ENCODE assay signal across 8 cellular contexts in genomic region chr13:67231481-67231940, GRCh38. TPM values are rescaled to one million over a fixed set of nuclear protein-coding genes. Genes with fewer than 3 reads are reported as not detected.
A peak's percentile ranks its signal among the peaks of the same experiment; 100 is the strongest.
DNase-seq lines count a peak whose midpoint lies in the region; ATAC-seq and TF ChIP-seq lines count a peak whose summit lies in the region.

No MANE protein-coding gene starts in this region.

- CTCF ChIA-PET in Calu3 (lab: Charles Lee) = no interaction called here

- ATAC-seq in sciatic nerve = no peak

- H3K9me3 Mint-ChIP-seq in mesothelial cell of epicardium (no peaks in the 10 kb centered on the region), Calu3 (ENCODE audit: low read depth, unreplicated experiment) (no peaks in the 10 kb centered on the region)

- H3K4me1 Mint-ChIP-seq in mesothelial cell of epicardium (peaks cover 15% of the 10 kb centered on the region), Calu3 (ENCODE audit: low read depth, unreplicated experiment) (no peaks in the 10 kb centered on the region)

- H3K27me3 Mint-ChIP-seq in mesothelial cell of epicardium (ENCODE audit: low read depth) (peaks cover 2% of the 10 kb centered on the region), Calu3 (ENCODE audit: unreplicated experiment) (no peaks in the 10 kb centered on the region)

- BruUV-seq in Calu3 (replicated peaks; lab: Mats Ljungman, UMichigan) = no TSS peak

- TF ChIP-seq CTCF in 22Rv1 (IDR thresholded peaks at IDR 0.05) (no peak), LNCaP clone FGC (IDR thresholded peaks at IDR 0.05; ENCODE audit: control insufficient read depth, extremely low read depth, insufficient read depth) (no peak), cardiac fibroblast (IDR thresholded peaks at IDR 0.05; ENCODE audit: low read depth, low read length) (no peak), mesothelial cell of epicardium (IDR thresholded peaks at IDR 0.05; ENCODE audit: unreplicated experiment) (no peak), Calu3 (IDR thresholded peaks at IDR 0.05; ENCODE audit: unreplicated experiment) (no peak)

- H3K27ac Mint-ChIP-seq in mesothelial cell of epicardium = peak overlapping the region; percentile 98
- H3K27ac Mint-ChIP-seq in Calu3 (ENCODE audit: unreplicated experiment) = no peak overlapping the region

- intact Hi-C loops in Calu3 (cut with micrococcal nuclease; ENCODE audit: unreplicated experiment) = loop anchor here (10.0 kb wide), 1 partner anchor 1577 kb away; no protein-coding TSS in a partner anchor
- intact Hi-C loops in sciatic nerve (cut with DNase I) = no loop called here

- H3K4me3 ChIP-seq in LNCaP clone FGC (ENCODE audit: low read depth, low read length) (peak overlapping the region; percentile 59), cardiac fibroblast (replicated peaks in 1 of 2; ENCODE audit: low read depth in 2 of 2, low read length in 2 of 2) (peak overlapping the region; percentile 85 to 94)

- H3K4me3 Mint-ChIP-seq in mesothelial cell of epicardium = no peak overlapping the region
- H3K4me3 Mint-ChIP-seq in Calu3 (ENCODE audit: low read depth, unreplicated experiment) = no peak overlapping the region

- DNase-seq in LNCaP clone FGC (ENCODE audit: low read depth) = no peak
- peak; percentile 21 to 58 for DNase-seq in cardiac fibroblast (ENCODE audit: low read depth in 2 of 2)
- no peak for DNase-seq in mesothelial cell of epicardium (ENCODE audit: low spot score in 2 of 2, unreplicated experiment in 2 of 2)
- DNase-seq in NCI-H187 treated with DMSO at 0.1 percent for 48 hours (lab: John Stamatoyannopoulos, UW) = no peak
- DNase-seq in Calu3 = no peak
- DNase-seq in SW480 (ENCODE audit: low spot score) = no peak
- DNase-seq in sciatic nerve (ENCODE audit: low spot score) = no peak

- H3K36me3 Mint-ChIP-seq in mesothelial cell of epicardium (peaks cover 2% of the 10 kb centered on the region), Calu3 (ENCODE audit: insufficient read depth, unreplicated experiment) (peaks cover 7% of the 10 kb centered on the region)

- H3K27ac ChIP-seq in 22Rv1 = peak overlapping the region; percentile 70

RNA-seq across cellular contexts. Expression of gene PCDH9, which starts 1.4 kb away (rescaled TPM):
- total RNA-seq in mesothelial cell of epicardium (26.9 to 31.2 TPM (median 29.7 TPM) in 3 replicates), Calu3 (2022) (1.3 and 2.1 TPM in 2 replicates), sciatic nerve (37.7 TPM)

Comparison
In these comparisons a context has a peak if more than half of its experiments do, and no peak if none do; other contexts are left out.
1. DNase-seq: peak in cardiac fibroblast (2 of 2); none in LNCaP clone FGC (single experiment), mesothelial cell of epicardium (0 of 2), NCI-H187 treated with DMSO at 0.1 percent for 48 hours (single experiment), Calu3 (single experiment), SW480 (single experiment) and sciatic nerve (single experiment).